Comparison of ENCODE assay signal across 1 cellular context in the genomic region with DNA sequence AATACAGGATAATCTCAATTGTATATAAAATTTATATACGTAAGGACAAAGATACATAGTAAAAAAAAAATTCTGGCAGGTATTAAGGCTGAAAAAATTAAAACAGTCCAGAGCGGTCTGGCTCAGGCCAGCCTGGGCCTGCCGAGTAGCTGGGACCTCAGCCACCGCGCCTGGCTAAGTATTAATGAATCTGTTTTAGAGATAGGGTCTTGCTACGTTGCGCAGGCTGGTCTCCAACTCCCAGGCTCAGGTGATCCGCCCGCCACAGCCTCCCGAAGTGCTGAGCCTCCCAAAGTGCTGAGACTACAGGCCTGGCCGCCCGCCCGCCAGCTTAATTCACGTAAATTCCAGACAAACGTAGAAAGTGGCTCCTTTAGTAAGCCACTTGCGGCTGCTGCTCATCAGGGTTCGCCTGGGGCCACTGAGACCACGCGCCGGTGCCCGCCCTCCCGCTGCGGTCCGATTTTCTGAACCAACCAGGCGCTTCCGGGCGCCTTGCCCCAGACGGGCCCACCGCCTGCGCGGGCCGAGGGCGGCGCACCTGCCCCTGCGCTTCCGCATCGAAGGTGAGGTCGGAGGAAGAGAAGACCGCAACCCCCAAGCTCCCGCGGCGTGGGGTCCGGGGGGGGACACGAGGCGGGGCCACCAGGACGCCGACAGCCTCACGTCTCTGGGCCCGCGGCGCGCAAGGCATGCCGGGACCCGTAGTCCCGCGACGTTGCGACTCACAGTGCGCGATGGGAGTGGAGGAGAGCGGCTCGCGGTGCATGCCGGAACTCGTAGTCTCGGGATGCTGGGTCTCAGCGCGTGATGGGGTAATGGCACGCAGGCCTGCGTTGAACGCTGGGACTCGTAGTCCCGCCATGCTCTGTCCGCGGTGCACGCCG.
TF ChIP-seq lines count a peak whose summit lies in the region.

No MANE protein-coding gene starts in this region.

TF ChIP-seq in HepG2, 621 proteins besides CTCF, POLR2A, EP300 and RAD21 (continued from another document and continues in another):
- TF ChIP-seq, protein P1, sequence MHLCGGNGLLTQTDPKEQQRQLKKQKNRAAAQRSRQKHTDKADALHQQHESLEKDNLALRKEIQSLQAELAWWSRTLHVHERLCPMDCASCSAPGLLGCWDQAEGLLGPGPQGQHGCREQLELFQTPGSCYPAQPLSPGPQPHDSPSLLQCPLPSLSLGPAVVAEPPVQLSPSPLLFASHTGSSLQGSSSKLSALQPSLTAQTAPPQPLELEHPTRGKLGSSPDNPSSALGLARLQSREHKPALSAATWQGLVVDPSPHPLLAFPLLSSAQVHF (CRISPR knock-in tag; IDR thresholded peaks at IDR 0.05) = no peak
- TF ChIP-seq, protein P2, sequence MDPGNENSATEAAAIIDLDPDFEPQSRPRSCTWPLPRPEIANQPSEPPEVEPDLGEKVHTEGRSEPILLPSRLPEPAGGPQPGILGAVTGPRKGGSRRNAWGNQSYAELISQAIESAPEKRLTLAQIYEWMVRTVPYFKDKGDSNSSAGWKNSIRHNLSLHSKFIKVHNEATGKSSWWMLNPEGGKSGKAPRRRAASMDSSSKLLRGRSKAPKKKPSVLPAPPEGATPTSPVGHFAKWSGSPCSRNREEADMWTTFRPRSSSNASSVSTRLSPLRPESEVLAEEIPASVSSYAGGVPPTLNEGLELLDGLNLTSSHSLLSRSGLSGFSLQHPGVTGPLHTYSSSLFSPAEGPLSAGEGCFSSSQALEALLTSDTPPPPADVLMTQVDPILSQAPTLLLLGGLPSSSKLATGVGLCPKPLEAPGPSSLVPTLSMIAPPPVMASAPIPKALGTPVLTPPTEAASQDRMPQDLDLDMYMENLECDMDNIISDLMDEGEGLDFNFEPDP (CRISPR knock-in tag; conservative IDR thresholded peaks at IDR 0.05) = 0 out of 2 replicates have a peak, but pooled peaks have one; percentile 57
- TF ChIP-seq CHD2 (IDR thresholded peaks at IDR 0.05; ENCODE audit: low read depth, low read length) = peak; percentile 88
- TF ChIP-seq ZNF768 (CRISPR knock-in tag; IDR thresholded peaks at IDR 0.05) = peak; percentile 79
- TF ChIP-seq, protein P3, sequence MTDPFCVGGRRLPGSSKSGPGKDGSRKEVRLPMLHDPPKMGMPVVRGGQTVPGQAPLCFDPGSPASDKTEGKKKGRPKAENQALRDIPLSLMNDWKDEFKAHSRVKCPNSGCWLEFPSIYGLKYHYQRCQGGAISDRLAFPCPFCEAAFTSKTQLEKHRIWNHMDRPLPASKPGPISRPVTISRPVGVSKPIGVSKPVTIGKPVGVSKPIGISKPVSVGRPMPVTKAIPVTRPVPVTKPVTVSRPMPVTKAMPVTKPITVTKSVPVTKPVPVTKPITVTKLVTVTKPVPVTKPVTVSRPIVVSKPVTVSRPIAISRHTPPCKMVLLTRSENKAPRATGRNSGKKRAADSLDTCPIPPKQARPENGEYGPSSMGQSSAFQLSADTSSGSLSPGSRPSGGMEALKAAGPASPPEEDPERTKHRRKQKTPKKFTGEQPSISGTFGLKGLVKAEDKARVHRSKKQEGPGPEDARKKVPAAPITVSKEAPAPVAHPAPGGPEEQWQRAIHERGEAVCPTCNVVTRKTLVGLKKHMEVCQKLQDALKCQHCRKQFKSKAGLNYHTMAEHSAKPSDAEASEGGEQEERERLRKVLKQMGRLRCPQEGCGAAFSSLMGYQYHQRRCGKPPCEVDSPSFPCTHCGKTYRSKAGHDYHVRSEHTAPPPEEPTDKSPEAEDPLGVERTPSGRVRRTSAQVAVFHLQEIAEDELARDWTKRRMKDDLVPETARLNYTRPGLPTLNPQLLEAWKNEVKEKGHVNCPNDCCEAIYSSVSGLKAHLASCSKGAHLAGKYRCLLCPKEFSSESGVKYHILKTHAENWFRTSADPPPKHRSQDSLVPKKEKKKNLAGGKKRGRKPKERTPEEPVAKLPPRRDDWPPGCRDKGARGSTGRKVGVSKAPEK (CRISPR knock-in tag; IDR thresholded peaks at IDR 0.05; ENCODE audit: borderline replicate concordance) = no peak
- no peak for TF ChIP-seq DNMT3B (CRISPR knock-in tag; conservative IDR thresholded peaks at IDR 0.05)
- TF ChIP-seq, protein P4, sequence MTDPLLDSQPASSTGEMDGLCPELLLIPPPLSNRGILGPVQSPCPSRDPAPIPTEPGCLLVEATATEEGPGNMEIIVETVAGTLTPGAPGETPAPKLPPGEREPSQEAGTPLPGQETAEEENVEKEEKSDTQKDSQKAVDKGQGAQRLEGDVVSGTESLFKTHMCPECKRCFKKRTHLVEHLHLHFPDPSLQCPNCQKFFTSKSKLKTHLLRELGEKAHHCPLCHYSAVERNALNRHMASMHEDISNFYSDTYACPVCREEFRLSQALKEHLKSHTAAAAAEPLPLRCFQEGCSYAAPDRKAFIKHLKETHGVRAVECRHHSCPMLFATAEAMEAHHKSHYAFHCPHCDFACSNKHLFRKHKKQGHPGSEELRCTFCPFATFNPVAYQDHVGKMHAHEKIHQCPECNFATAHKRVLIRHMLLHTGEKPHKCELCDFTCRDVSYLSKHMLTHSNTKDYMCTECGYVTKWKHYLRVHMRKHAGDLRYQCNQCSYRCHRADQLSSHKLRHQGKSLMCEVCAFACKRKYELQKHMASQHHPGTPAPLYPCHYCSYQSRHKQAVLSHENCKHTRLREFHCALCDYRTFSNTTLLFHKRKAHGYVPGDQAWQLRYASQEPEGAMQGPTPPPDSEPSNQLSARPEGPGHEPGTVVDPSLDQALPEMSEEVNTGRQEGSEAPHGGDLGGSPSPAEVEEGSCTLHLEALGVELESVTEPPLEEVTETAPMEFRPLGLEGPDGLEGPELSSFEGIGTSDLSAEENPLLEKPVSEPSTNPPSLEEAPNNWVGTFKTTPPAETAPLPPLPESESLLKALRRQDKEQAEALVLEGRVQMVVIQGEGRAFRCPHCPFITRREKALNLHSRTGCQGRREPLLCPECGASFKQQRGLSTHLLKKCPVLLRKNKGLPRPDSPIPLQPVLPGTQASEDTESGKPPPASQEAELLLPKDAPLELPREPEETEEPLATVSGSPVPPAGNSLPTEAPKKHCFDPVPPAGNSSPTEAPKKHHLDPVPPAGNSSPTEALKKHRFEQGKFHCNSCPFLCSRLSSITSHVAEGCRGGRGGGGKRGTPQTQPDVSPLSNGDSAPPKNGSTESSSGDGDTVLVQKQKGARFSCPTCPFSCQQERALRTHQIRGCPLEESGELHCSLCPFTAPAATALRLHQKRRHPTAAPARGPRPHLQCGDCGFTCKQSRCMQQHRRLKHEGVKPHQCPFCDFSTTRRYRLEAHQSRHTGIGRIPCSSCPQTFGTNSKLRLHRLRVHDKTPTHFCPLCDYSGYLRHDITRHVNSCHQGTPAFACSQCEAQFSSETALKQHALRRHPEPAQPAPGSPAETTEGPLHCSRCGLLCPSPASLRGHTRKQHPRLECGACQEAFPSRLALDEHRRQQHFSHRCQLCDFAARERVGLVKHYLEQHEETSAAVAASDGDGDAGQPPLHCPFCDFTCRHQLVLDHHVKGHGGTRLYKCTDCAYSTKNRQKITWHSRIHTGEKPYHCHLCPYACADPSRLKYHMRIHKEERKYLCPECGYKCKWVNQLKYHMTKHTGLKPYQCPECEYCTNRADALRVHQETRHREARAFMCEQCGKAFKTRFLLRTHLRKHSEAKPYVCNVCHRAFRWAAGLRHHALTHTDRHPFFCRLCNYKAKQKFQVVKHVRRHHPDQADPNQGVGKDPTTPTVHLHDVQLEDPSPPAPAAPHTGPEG (CRISPR knock-in tag; IDR thresholded peaks at IDR 0.05) = peak; percentile 72; the same call in 1 of the 2 replicates
- peak; percentile 86; the same call in 1 of the 2 replicates for TF ChIP-seq MIER3 (CRISPR knock-in tag; IDR thresholded peaks at IDR 0.05; ENCODE audit: borderline replicate concordance)
- TF ChIP-seq ZNF652 (CRISPR knock-in tag; IDR thresholded peaks at IDR 0.05; ENCODE audit: borderline replicate concordance, low read depth) = no peak; the same call in 1 of the 2 replicates
- no peak for TF ChIP-seq NBN (conservative IDR thresholded peaks at IDR 0.05)
- TF ChIP-seq ZNF564 (CRISPR knock-in tag; IDR thresholded peaks at IDR 0.05) = peak; percentile 94
- TF ChIP-seq, protein P5, sequence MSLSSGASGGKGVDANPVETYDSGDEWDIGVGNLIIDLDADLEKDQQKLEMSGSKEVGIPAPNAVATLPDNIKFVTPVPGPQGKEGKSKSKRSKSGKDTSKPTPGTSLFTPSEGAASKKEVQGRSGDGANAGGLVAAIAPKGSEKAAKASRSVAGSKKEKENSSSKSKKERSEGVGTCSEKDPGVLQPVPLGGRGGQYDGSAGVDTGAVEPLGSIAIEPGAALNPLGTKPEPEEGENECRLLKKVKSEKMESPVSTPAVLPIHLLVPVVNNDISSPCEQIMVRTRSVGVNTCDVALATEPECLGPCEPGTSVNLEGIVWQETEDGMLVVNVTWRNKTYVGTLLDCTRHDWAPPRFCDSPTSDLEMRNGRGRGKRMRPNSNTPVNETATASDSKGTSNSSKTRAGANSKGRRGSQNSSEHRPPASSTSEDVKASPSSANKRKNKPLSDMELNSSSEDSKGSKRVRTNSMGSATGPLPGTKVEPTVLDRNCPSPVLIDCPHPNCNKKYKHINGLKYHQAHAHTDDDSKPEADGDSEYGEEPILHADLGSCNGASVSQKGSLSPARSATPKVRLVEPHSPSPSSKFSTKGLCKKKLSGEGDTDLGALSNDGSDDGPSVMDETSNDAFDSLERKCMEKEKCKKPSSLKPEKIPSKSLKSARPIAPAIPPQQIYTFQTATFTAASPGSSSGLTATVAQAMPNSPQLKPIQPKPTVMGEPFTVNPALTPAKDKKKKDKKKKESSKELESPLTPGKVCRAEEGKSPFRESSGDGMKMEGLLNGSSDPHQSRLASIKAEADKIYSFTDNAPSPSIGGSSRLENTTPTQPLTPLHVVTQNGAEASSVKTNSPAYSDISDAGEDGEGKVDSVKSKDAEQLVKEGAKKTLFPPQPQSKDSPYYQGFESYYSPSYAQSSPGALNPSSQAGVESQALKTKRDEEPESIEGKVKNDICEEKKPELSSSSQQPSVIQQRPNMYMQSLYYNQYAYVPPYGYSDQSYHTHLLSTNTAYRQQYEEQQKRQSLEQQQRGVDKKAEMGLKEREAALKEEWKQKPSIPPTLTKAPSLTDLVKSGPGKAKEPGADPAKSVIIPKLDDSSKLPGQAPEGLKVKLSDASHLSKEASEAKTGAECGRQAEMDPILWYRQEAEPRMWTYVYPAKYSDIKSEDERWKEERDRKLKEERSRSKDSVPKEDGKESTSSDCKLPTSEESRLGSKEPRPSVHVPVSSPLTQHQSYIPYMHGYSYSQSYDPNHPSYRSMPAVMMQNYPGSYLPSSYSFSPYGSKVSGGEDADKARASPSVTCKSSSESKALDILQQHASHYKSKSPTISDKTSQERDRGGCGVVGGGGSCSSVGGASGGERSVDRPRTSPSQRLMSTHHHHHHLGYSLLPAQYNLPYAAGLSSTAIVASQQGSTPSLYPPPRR (CRISPR knock-in tag; IDR thresholded peaks at IDR 0.05; ENCODE audit: borderline replicate concordance) = peak; percentile 72
- TF ChIP-seq, protein P6, sequence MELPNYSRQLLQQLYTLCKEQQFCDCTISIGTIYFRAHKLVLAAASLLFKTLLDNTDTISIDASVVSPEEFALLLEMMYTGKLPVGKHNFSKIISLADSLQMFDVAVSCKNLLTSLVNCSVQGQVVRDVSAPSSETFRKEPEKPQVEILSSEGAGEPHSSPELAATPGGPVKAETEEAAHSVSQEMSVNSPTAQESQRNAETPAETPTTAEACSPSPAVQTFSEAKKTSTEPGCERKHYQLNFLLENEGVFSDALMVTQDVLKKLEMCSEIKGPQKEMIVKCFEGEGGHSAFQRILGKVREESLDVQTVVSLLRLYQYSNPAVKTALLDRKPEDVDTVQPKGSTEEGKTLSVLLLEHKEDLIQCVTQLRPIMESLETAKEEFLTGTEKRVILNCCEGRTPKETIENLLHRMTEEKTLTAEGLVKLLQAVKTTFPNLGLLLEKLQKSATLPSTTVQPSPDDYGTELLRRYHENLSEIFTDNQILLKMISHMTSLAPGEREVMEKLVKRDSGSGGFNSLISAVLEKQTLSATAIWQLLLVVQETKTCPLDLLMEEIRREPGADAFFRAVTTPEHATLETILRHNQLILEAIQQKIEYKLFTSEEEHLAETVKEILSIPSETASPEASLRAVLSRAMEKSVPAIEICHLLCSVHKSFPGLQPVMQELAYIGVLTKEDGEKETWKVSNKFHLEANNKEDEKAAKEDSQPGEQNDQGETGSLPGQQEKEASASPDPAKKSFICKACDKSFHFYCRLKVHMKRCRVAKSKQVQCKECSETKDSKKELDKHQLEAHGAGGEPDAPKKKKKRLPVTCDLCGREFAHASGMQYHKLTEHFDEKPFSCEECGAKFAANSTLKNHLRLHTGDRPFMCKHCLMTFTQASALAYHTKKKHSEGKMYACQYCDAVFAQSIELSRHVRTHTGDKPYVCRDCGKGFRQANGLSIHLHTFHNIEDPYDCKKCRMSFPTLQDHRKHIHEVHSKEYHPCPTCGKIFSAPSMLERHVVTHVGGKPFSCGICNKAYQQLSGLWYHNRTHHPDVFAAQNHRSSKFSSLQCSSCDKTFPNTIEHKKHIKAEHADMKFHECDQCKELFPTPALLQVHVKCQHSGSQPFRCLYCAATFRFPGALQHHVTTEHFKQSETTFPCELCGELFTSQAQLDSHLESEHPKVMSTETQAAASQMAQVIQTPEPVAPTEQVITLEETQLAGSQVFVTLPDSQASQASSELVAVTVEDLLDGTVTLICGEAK (IDR thresholded peaks at IDR 0.05) = no peak
- TF ChIP-seq, protein P6 (CRISPR knock-in tag; IDR thresholded peaks at IDR 0.05) = peak; percentile 91
- TF ChIP-seq, protein P7, sequence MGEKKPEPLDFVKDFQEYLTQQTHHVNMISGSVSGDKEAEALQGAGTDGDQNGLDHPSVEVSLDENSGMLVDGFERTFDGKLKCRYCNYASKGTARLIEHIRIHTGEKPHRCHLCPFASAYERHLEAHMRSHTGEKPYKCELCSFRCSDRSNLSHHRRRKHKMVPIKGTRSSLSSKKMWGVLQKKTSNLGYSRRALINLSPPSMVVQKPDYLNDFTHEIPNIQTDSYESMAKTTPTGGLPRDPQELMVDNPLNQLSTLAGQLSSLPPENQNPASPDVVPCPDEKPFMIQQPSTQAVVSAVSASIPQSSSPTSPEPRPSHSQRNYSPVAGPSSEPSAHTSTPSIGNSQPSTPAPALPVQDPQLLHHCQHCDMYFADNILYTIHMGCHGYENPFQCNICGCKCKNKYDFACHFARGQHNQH (CRISPR knock-in tag; IDR thresholded peaks at IDR 0.05) = peak; percentile 73; the same call in 1 of the 2 replicates
- TF ChIP-seq FOSL1 (CRISPR knock-in tag; IDR thresholded peaks at IDR 0.05; ENCODE audit: borderline replicate concordance) = no peak
- no peak for TF ChIP-seq KDM1A (CRISPR knock-in tag; IDR thresholded peaks at IDR 0.05)
